Comparison of ENCODE assay signal across 17 cellular contexts in genomic region chr2:214128040-214128439, GRCh38.
"Had no signal": no experiment of that assay in that cellular context is flagged by ENCODE, and none has a peak within 500 bp of the region (broad histone marks: within the 10 kb centered on the region; RNA-seq: fewer than 3 reads in every experiment).

No MANE protein-coding gene starts in this region.

- H3K27me3 Mint-ChIP-seq: activated B cell treated with CpG ODN at 0.5 μM for 24 hours; activated CD4-positive, alpha-beta T cell treated with anti-CD3 and anti-CD28 coated beads, Interleukin-2, amount 10 ng/mL, durations not matched to agents 24 days and 14 days; central memory CD8-positive, alpha-beta T cell; memory B cell had no signal

- H3K36me3 Mint-ChIP-seq: memory B cell had no signal

- H3K9me3 ChIP-seq: adrenal gland, left lung, ovary had no signal

- H3K4me3 ChIP-seq: adrenal gland, left lung, ovary had no signal

- H3K36me3 ChIP-seq: adrenal gland, left lung, ovary had no signal

- H3K27me3 ChIP-seq: adrenal gland, left lung, ovary had no signal

- H3K9me3 Mint-ChIP-seq: activated CD4-positive, alpha-beta T cell treated with anti-CD3 and anti-CD28 coated beads, Interleukin-2, amount 10 ng/mL, durations not matched to agents 24 days and 14 days; nephron; T-helper 1 cell treated with Interleukin-12 subunit alpha and Interleukin-12 subunit beta and Interleukin-4 antibody, amounts not matched to agents 30 μg/mL and 1 μg/mL, for 36 hours had no signal

- H3K4me3 Mint-ChIP-seq: activated B cell treated with CpG ODN at 0.5 μM for 24 hours; activated CD4-positive, alpha-beta T cell treated with anti-CD3 and anti-CD28 coated beads, Interleukin-2, amount 10 ng/mL, durations not matched to agents 24 days and 14 days; activated naive CD4-positive, alpha-beta T cell treated with anti-CD3 and anti-CD28 coated beads for 36 hours; central memory CD8-positive, alpha-beta T cell; memory B cell; nephron; T-helper 1 cell treated with Interleukin-12 subunit alpha and Interleukin-12 subunit beta and Interleukin-4 antibody, amounts not matched to agents 30 μg/mL and 1 μg/mL, for 36 hours had no signal

- H3K4me1 ChIP-seq: adrenal gland, left lung had no signal

- H3K27ac Mint-ChIP-seq: activated B cell treated with CpG ODN at 0.5 μM for 24 hours; activated CD4-positive, alpha-beta T cell treated with anti-CD3 and anti-CD28 coated beads, Interleukin-2, amount 10 ng/mL, durations not matched to agents 24 days and 14 days; activated naive CD4-positive, alpha-beta T cell treated with anti-CD3 and anti-CD28 coated beads for 36 hours; memory B cell; nephron; T-helper 1 cell treated with Interleukin-12 subunit alpha and Interleukin-12 subunit beta and Interleukin-4 antibody, amounts not matched to agents 30 μg/mL and 1 μg/mL, for 36 hours had no signal

- DNase-seq: activated B cell treated with CpG ODN at 0.5 μM for 24 hours; activated CD4-positive, alpha-beta T cell treated with anti-CD3 and anti-CD28 coated beads, Interleukin-2, amount 10 ng/mL, durations not matched to agents 24 days and 14 days; activated CD8-positive, alpha-beta memory T cell treated with anti-CD3 and anti-CD28 coated beads for 24 hours; activated naive CD4-positive, alpha-beta T cell treated with anti-CD3 and anti-CD28 coated beads for 36 hours; adrenal gland; dermis blood vessel endothelial cell; glutamatergic neuron; islet precursor cell; left lung; ovary; stimulated activated CD4-positive, alpha-beta T cell treated with anti-CD3 and anti-CD28 coated beads, Interleukin-12 subunit alpha, Interleukin-12 subunit beta, amount 100 ng/mL, for 4 hours; stimulated activated naive CD4-positive, alpha-beta T cell; trophoblast cell had no signal

- H3K27ac ChIP-seq: adrenal gland, left lung, ovary had no signal

- H3K4me1 Mint-ChIP-seq: activated B cell treated with CpG ODN at 0.5 μM for 24 hours; activated CD4-positive, alpha-beta T cell treated with anti-CD3 and anti-CD28 coated beads, Interleukin-2, amount 10 ng/mL, durations not matched to agents 24 days and 14 days; central memory CD8-positive, alpha-beta T cell; memory B cell; nephron had no signal
